In genomic region chr9:8533681-8534080, GRCh38 we compare ENCODE assay signal across 34 cellular contexts.
"Had no signal": no experiment of that assay in that cellular context is flagged by ENCODE, and none has a peak within 500 bp of the region (broad histone marks: within the 10 kb centered on the region; RNA-seq: fewer than 3 reads in every experiment).

No MANE protein-coding gene starts in this region.

- H3K27ac ChIP-seq: adrenal gland, brain microvascular endothelial cell, epithelial cell of prostate, esophagus squamous epithelium, gastroesophageal sphincter, heart right ventricle had no signal

- DNase-seq: activated CD4-positive, alpha-beta memory T cell treated with anti-CD3 and anti-CD28 coated beads for 36 hours; activated CD4-positive, alpha-beta T cell treated with anti-CD3 and anti-CD28 coated beads for 36 hours; activated CD4-positive, alpha-beta T cell treated with anti-CD3 and anti-CD28 coated beads, Interleukin-2, amount 10 ng/mL, durations not matched to agents 24 days and 14 days; activated CD4-positive, CD25-positive, alpha-beta regulatory T cell; activated CD4-positive, CD25-positive, alpha-beta regulatory T cell treated with anti-CD3 and anti-CD28 coated beads, Interleukin-2, amount 50 U/mL, for 72 hours; activated CD8-positive, alpha-beta memory T cell treated with anti-CD3 and anti-CD28 coated beads, Interleukin-2, amount 10 ng/mL, durations not matched to agents 7 days and 5 days; activated CD8-positive, alpha-beta memory T cell treated with anti-CD3 and anti-CD28 coated beads, Interleukin-2, amount 50 U/mL, for 4 hours; activated CD8-positive, alpha-beta T cell treated with anti-CD3 and anti-CD28 coated beads, Interleukin-2, amount 10 ng/mL, durations not matched to agents 7 days and 5 days; activated effector memory CD4-positive, alpha-beta T cell treated with anti-CD3 and anti-CD28 coated beads, Interleukin-2, amount 50 U/mL, for 16 hours; activated naive CD4-positive, alpha-beta T cell treated with anti-CD3 and anti-CD28 coated beads for 36 hours; activated naive CD8-positive, alpha-beta T cell treated with anti-CD3 and anti-CD28 coated beads for 36 hours; activated naive CD8-positive, alpha-beta T cell treated with anti-CD3 and anti-CD28 coated beads, Interleukin-2, amount 50 U/mL, for 24 hours; activated T-cell treated with anti-CD3 and anti-CD28 coated beads, Interleukin-2, amount 50 U/mL, for 1 hour; activated T-cell treated with anti-CD3 and anti-CD28 coated beads, Interleukin-2, amount 50 U/mL, for 48 hours; adrenal gland; amygdala; aorta; brain microvascular endothelial cell; cortex of kidney; dermis blood vessel endothelial cell; effector CD8-positive, alpha-beta T cell; esophagus squamous epithelium; foreskin melanocyte; heart right ventricle; T-helper 1 cell; T-helper 17 cell; T1000 had no signal

- H3K4me3 ChIP-seq: adrenal gland, esophagus squamous epithelium, gastroesophageal sphincter, heart right ventricle had no signal

- H3K4me1 ChIP-seq: adrenal gland, esophagus squamous epithelium, gastroesophageal sphincter, heart right ventricle had no signal

- H3K4me1 Mint-ChIP-seq: activated CD4-positive, alpha-beta T cell treated with anti-CD3 and anti-CD28 coated beads for 36 hours; activated CD4-positive, alpha-beta T cell treated with anti-CD3 and anti-CD28 coated beads, Interleukin-2, amount 10 ng/mL, durations not matched to agents 24 days and 14 days; activated CD8-positive, alpha-beta memory T cell treated with anti-CD3 and anti-CD28 coated beads, Interleukin-2, amount 10 ng/mL, durations not matched to agents 7 days and 5 days; activated naive CD4-positive, alpha-beta T cell treated with anti-CD3 and anti-CD28 coated beads, Interleukin-2, amount 50 U/mL, for 24 hours; activated naive CD8-positive, alpha-beta T cell treated with anti-CD3 and anti-CD28 coated beads for 36 hours; activated naive CD8-positive, alpha-beta T cell treated with anti-CD3 and anti-CD28 coated beads, Interleukin-2, amount 50 U/mL, for 24 hours; central memory CD8-positive, alpha-beta T cell; T-helper 17 cell had no signal

- H3K9me3 ChIP-seq: adrenal gland, esophagus squamous epithelium, gastroesophageal sphincter had no signal

- H3K27ac Mint-ChIP-seq: activated CD4-positive, alpha-beta memory T cell treated with anti-CD3 and anti-CD28 coated beads for 36 hours; activated CD4-positive, alpha-beta T cell treated with anti-CD3 and anti-CD28 coated beads for 36 hours; activated CD4-positive, alpha-beta T cell treated with anti-CD3 and anti-CD28 coated beads, Interleukin-2, amount 10 ng/mL, durations not matched to agents 24 days and 14 days; activated CD8-positive, alpha-beta memory T cell treated with anti-CD3 and anti-CD28 coated beads, Interleukin-2, amount 10 ng/mL, durations not matched to agents 7 days and 5 days; activated CD8-positive, alpha-beta T cell treated with anti-CD3 and anti-CD28 coated beads, Interleukin-2, amount 10 ng/mL, durations not matched to agents 7 days and 5 days; activated naive CD4-positive, alpha-beta T cell treated with anti-CD3 and anti-CD28 coated beads for 36 hours; activated naive CD4-positive, alpha-beta T cell treated with anti-CD3 and anti-CD28 coated beads, Interleukin-2, amount 50 U/mL, for 24 hours; activated naive CD8-positive, alpha-beta T cell treated with anti-CD3 and anti-CD28 coated beads for 36 hours; activated naive CD8-positive, alpha-beta T cell treated with anti-CD3 and anti-CD28 coated beads, Interleukin-2, amount 50 U/mL, for 24 hours; activated T-helper 1 cell treated with anti-CD3 and anti-CD28 coated beads, Interleukin-12 subunit alpha, Interleukin-12 subunit beta, Interleukin-2, Interleukin-4 antibody, amounts not matched to agents 30 ng/mL and 10 ng/mL and 1 ng/mL, durations not matched to agents 14 hours and 24 hours and 36 hours; activated T-helper 2 cell treated with anti-CD3 and anti-CD28 coated beads, Interferon-gamma antibody, Interleukin-2, Interleukin-4, amounts not matched to agents 10 μg/mL and 5 μg/mL and 100 μg/mL, durations not matched to agents 14 hours and 24 hours and 36 hours; T-helper 17 cell; T-helper 2 cell treated with Interferon-gamma antibody and Interleukin-4, amounts not matched to agents 5 μg/mL and 100 μg/mL, for 36 hours had no signal

- H3K36me3 ChIP-seq: adrenal gland, brain microvascular endothelial cell, esophagus squamous epithelium, gastroesophageal sphincter, heart right ventricle had no signal

- H3K4me3 Mint-ChIP-seq: activated CD4-positive, alpha-beta memory T cell treated with anti-CD3 and anti-CD28 coated beads for 36 hours; activated CD4-positive, alpha-beta T cell treated with anti-CD3 and anti-CD28 coated beads for 36 hours; activated CD4-positive, alpha-beta T cell treated with anti-CD3 and anti-CD28 coated beads, Interleukin-2, amount 10 ng/mL, durations not matched to agents 24 days and 14 days; activated CD8-positive, alpha-beta memory T cell treated with anti-CD3 and anti-CD28 coated beads, Interleukin-2, amount 10 ng/mL, durations not matched to agents 7 days and 5 days; activated CD8-positive, alpha-beta T cell treated with anti-CD3 and anti-CD28 coated beads, Interleukin-2, amount 10 ng/mL, durations not matched to agents 7 days and 5 days; activated naive CD4-positive, alpha-beta T cell treated with anti-CD3 and anti-CD28 coated beads for 36 hours; activated naive CD4-positive, alpha-beta T cell treated with anti-CD3 and anti-CD28 coated beads, Interleukin-2, amount 50 U/mL, for 24 hours; activated naive CD8-positive, alpha-beta T cell treated with anti-CD3 and anti-CD28 coated beads for 36 hours; activated naive CD8-positive, alpha-beta T cell treated with anti-CD3 and anti-CD28 coated beads, Interleukin-2, amount 50 U/mL, for 24 hours; activated T-helper 1 cell treated with anti-CD3 and anti-CD28 coated beads, Interleukin-12 subunit alpha, Interleukin-12 subunit beta, Interleukin-2, Interleukin-4 antibody, amounts not matched to agents 30 ng/mL and 10 ng/mL and 1 ng/mL, durations not matched to agents 14 hours and 24 hours and 36 hours; central memory CD8-positive, alpha-beta T cell; T-helper 17 cell; T-helper 2 cell treated with Interferon-gamma antibody and Interleukin-4, amounts not matched to agents 5 μg/mL and 100 μg/mL, for 36 hours had no signal

- H3K9me3 Mint-ChIP-seq: activated CD4-positive, alpha-beta memory T cell treated with anti-CD3 and anti-CD28 coated beads for 36 hours; activated CD4-positive, alpha-beta T cell treated with anti-CD3 and anti-CD28 coated beads, Interleukin-2, amount 10 ng/mL, durations not matched to agents 24 days and 14 days; activated naive CD4-positive, alpha-beta T cell treated with anti-CD3 and anti-CD28 coated beads for 36 hours; activated naive CD4-positive, alpha-beta T cell treated with anti-CD3 and anti-CD28 coated beads, Interleukin-2, amount 50 U/mL, for 24 hours; activated naive CD8-positive, alpha-beta T cell treated with anti-CD3 and anti-CD28 coated beads for 36 hours; activated naive CD8-positive, alpha-beta T cell treated with anti-CD3 and anti-CD28 coated beads, Interleukin-2, amount 50 U/mL, for 24 hours; activated T-helper 1 cell treated with anti-CD3 and anti-CD28 coated beads, Interleukin-12 subunit alpha, Interleukin-12 subunit beta, Interleukin-2, Interleukin-4 antibody, amounts not matched to agents 30 ng/mL and 10 ng/mL and 1 ng/mL, durations not matched to agents 14 hours and 24 hours and 36 hours; activated T-helper 2 cell treated with anti-CD3 and anti-CD28 coated beads, Interferon-gamma antibody, Interleukin-2, Interleukin-4, amounts not matched to agents 10 μg/mL and 5 μg/mL and 100 μg/mL, durations not matched to agents 14 hours and 24 hours and 36 hours; T-helper 2 cell treated with Interferon-gamma antibody and Interleukin-4, amounts not matched to agents 5 μg/mL and 100 μg/mL, for 36 hours had no signal

- H3K27me3 Mint-ChIP-seq: activated CD4-positive, alpha-beta memory T cell treated with anti-CD3 and anti-CD28 coated beads for 36 hours; activated CD4-positive, alpha-beta T cell treated with anti-CD3 and anti-CD28 coated beads for 36 hours; activated CD4-positive, alpha-beta T cell treated with anti-CD3 and anti-CD28 coated beads, Interleukin-2, amount 10 ng/mL, durations not matched to agents 24 days and 14 days; activated CD8-positive, alpha-beta memory T cell treated with anti-CD3 and anti-CD28 coated beads, Interleukin-2, amount 10 ng/mL, durations not matched to agents 7 days and 5 days; activated naive CD4-positive, alpha-beta T cell treated with anti-CD3 and anti-CD28 coated beads, Interleukin-2, amount 50 U/mL, for 24 hours; activated naive CD8-positive, alpha-beta T cell treated with anti-CD3 and anti-CD28 coated beads for 36 hours; activated naive CD8-positive, alpha-beta T cell treated with anti-CD3 and anti-CD28 coated beads, Interleukin-2, amount 50 U/mL, for 24 hours; central memory CD8-positive, alpha-beta T cell had no signal

- H3K36me3 Mint-ChIP-seq: activated CD4-positive, alpha-beta memory T cell treated with anti-CD3 and anti-CD28 coated beads for 36 hours; activated CD8-positive, alpha-beta memory T cell treated with anti-CD3 and anti-CD28 coated beads, Interleukin-2, amount 10 ng/mL, durations not matched to agents 7 days and 5 days; activated naive CD4-positive, alpha-beta T cell treated with anti-CD3 and anti-CD28 coated beads, Interleukin-2, amount 50 U/mL, for 24 hours; activated naive CD8-positive, alpha-beta T cell treated with anti-CD3 and anti-CD28 coated beads for 36 hours had no signal

- H3K27me3 ChIP-seq: adrenal gland, brain microvascular endothelial cell, esophagus squamous epithelium, gastroesophageal sphincter, heart right ventricle had no signal

- ATAC-seq: activated CD4-positive, alpha-beta T cell treated with anti-CD3 and anti-CD28 coated beads for 36 hours; activated CD8-positive, alpha-beta memory T cell treated with anti-CD3 and anti-CD28 coated beads, Interleukin-2, amount 10 ng/mL, durations not matched to agents 7 days and 5 days; activated CD8-positive, alpha-beta T cell treated with anti-CD3 and anti-CD28 coated beads, Interleukin-2, amount 10 ng/mL, durations not matched to agents 7 days and 5 days; activated naive CD8-positive, alpha-beta T cell treated with anti-CD3 and anti-CD28 coated beads, Interleukin-2, amount 50 U/mL, for 24 hours; gastroesophageal sphincter; heart right ventricle; T-helper 17 cell had no signal
